26 cellular contexts compared by ENCODE assay signal in the genomic region with DNA sequence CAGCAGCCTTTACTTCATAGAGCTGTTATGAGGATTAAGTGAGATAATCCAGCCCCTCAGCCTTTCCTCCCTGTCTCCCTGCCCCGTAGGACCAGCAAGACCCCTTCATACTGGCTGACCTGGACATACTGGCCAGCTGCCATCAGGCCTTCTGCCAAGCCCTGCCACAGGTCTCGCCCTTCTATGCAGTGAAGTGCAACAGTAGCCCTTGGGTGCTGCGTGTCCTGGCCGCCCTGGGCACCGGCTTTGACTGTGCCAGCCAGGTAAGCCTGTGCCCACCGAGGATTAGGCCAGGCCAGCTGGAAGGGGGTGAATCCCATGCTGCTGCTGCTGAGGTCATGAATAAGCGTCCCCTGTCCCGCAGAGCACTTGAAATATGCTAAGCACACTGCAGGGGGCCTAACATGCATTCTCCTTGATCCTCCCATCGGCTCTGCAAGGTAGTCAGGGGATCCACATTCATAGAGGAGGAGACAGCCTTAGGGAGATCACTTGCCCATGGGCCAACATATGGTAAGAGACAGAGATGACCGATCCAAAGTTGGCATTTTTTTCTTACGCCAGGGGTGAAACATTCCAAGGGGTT.
DNase-seq lines count a peak whose midpoint lies in the region; ATAC-seq lines count a peak whose summit lies in the region.
"Had no signal": no experiment of that assay in that cellular context is flagged by ENCODE, and none has a peak within 500 bp of the region (broad histone marks: within the 10 kb centered on the region; RNA-seq: fewer than 3 reads in every experiment).

No MANE protein-coding gene starts in this region.

- peaks cover 3% of the 10 kb centered on the region for H3K27me3 Mint-ChIP-seq in activated naive CD4-positive, alpha-beta T cell treated with anti-CD3 and anti-CD28 coated beads, Interleukin-2, amount 50 U/mL, for 24 hours
- peaks cover 62% of the 10 kb centered on the region for H3K27me3 Mint-ChIP-seq in activated naive CD4-positive, alpha-beta T cell treated with anti-CD3 and anti-CD28 coated beads, Interleukin-2, amount 10 ng/mL, durations not matched to agents 7 days and 5 days
- H3K27me3 Mint-ChIP-seq in activated T-helper 17 cell treated with anti-CD3 and anti-CD28 coated beads, Interleukin-2, amount 50 U/mL, for 72 hours = peaks cover 13% of the 10 kb centered on the region

- no peaks in the 10 kb centered on the region for H3K9me3 Mint-ChIP-seq in activated naive CD4-positive, alpha-beta T cell treated with anti-CD3 and anti-CD28 coated beads, Interleukin-2, amount 50 U/mL, for 24 hours
- no peaks in the 10 kb centered on the region for H3K9me3 Mint-ChIP-seq in activated naive CD4-positive, alpha-beta T cell treated with anti-CD3 and anti-CD28 coated beads, Interleukin-2, amount 10 ng/mL, durations not matched to agents 7 days and 5 days
- H3K9me3 Mint-ChIP-seq in activated T-helper 17 cell treated with anti-CD3 and anti-CD28 coated beads, Interleukin-2, amount 50 U/mL, for 72 hours = no peaks in the 10 kb centered on the region
- H3K9me3 Mint-ChIP-seq: CD8-positive, alpha-beta T cell; dendritic cell treated with granulocyte-macrophage colony-stimulating factor and Interleukin-4, amounts not matched to agents 40 ng/mL and 50 ng/mL, for 4 days; immature natural killer cell; T-cell had no signal

- peaks cover 14% of the 10 kb centered on the region for H3K4me1 Mint-ChIP-seq in activated naive CD4-positive, alpha-beta T cell treated with anti-CD3 and anti-CD28 coated beads, Interleukin-2, amount 50 U/mL, for 24 hours
- peaks cover 15% of the 10 kb centered on the region for H3K4me1 Mint-ChIP-seq in activated naive CD4-positive, alpha-beta T cell treated with anti-CD3 and anti-CD28 coated beads, Interleukin-2, amount 10 ng/mL, durations not matched to agents 7 days and 5 days
- peaks cover 8% of the 10 kb centered on the region for H3K4me1 Mint-ChIP-seq in activated T-helper 17 cell treated with anti-CD3 and anti-CD28 coated beads, Interleukin-2, amount 50 U/mL, for 72 hours

- H3K36me3 Mint-ChIP-seq in activated naive CD4-positive, alpha-beta T cell treated with anti-CD3 and anti-CD28 coated beads, Interleukin-2, amount 50 U/mL, for 24 hours = no peaks in the 10 kb centered on the region
- H3K36me3 Mint-ChIP-seq in activated naive CD4-positive, alpha-beta T cell treated with anti-CD3 and anti-CD28 coated beads, Interleukin-2, amount 10 ng/mL, durations not matched to agents 7 days and 5 days = no peaks in the 10 kb centered on the region
- no peaks in the 10 kb centered on the region for H3K36me3 Mint-ChIP-seq in activated T-helper 17 cell treated with anti-CD3 and anti-CD28 coated beads, Interleukin-2, amount 50 U/mL, for 72 hours (ENCODE audit: low read depth)
- H3K36me3 Mint-ChIP-seq: CD8-positive, alpha-beta T cell; immature natural killer cell; T-cell had no signal

- no peak for DNase-seq in activated naive CD4-positive, alpha-beta T cell treated with anti-CD3 and anti-CD28 coated beads, Interleukin-2, amount 10 ng/mL, durations not matched to agents 7 days and 5 days
- DNase-seq in iPS-NIHi7 (ENCODE audit: extremely low spot score) (peak; percentile 77), left colon (no peak), left ventricle myocardium superior (no peak)
- DNase-seq: activated naive CD4-positive, alpha-beta T cell treated with Interleukin-2 at 50 U/mL for 16 hours; adrenal gland; AML-193; central memory CD4-positive, alpha-beta T cell; foreskin fibroblast; immature natural killer cell; NCI-H1092; NCI-H1694; NCI-H2171; PC-3; right cardiac atrium; stimulated activated CD4-positive, alpha-beta T cell treated with anti-CD3 and anti-CD28 coated beads, Interleukin-1b, Interleukin-23, amount 100 ng/mL, for 48 hours; stimulated activated naive CD4-positive, alpha-beta T cell treated with Interleukin-2 at 50 U/mL for 16 hours; T-cell had no signal

- no peak overlapping the region for H3K4me3 Mint-ChIP-seq in activated naive CD4-positive, alpha-beta T cell treated with anti-CD3 and anti-CD28 coated beads, Interleukin-2, amount 50 U/mL, for 24 hours
- no peak overlapping the region for H3K4me3 Mint-ChIP-seq in activated naive CD4-positive, alpha-beta T cell treated with anti-CD3 and anti-CD28 coated beads, Interleukin-2, amount 10 ng/mL, durations not matched to agents 7 days and 5 days
- H3K4me3 Mint-ChIP-seq in activated T-helper 17 cell treated with anti-CD3 and anti-CD28 coated beads, Interleukin-2, amount 50 U/mL, for 72 hours = no peak overlapping the region
- H3K4me3 Mint-ChIP-seq: CD8-positive, alpha-beta T cell; dendritic cell treated with granulocyte-macrophage colony-stimulating factor and Interleukin-4, amounts not matched to agents 40 ng/mL and 50 ng/mL, for 4 days; immature natural killer cell; T-cell had no signal

- intact Hi-C loops in left colon (cut with DNase I, micrococcal nuclease) (no loop called here), left ventricle myocardium superior (cut with micrococcal nuclease) (no loop called here)

- ATAC-seq in activated T-helper 17 cell treated with anti-CD3 and anti-CD28 coated beads, Interleukin-2, amount 50 U/mL, for 72 hours (replicated peaks) = no peak
- ATAC-seq in left colon (no peak), HG02973 (IDR thresholded peaks at IDR 0.05; ENCODE audit: unreplicated experiment) (no peak), HG02885 (IDR thresholded peaks at IDR 0.05; ENCODE audit: poor library complexity, unreplicated experiment) (no peak), left ventricle myocardium superior (no peak)
- ATAC-seq: A549; CD8-positive, alpha-beta T cell; left lobe of liver; PC-3; right cardiac atrium; T-cell had no signal

- CTCF ChIA-PET in activated naive CD4-positive, alpha-beta T cell treated with anti-CD3 and anti-CD28 coated beads, Interleukin-2, amount 10 ng/mL, durations not matched to agents 7 days and 5 days (lab: Charles Lee) = no interaction called here

- H3K27ac Mint-ChIP-seq in activated naive CD4-positive, alpha-beta T cell treated with anti-CD3 and anti-CD28 coated beads, Interleukin-2, amount 50 U/mL, for 24 hours = peak overlapping the region; percentile 60
- H3K27ac Mint-ChIP-seq in activated naive CD4-positive, alpha-beta T cell treated with anti-CD3 and anti-CD28 coated beads, Interleukin-2, amount 10 ng/mL, durations not matched to agents 7 days and 5 days = no peak overlapping the region
- peak overlapping the region; percentile 30 for H3K27ac Mint-ChIP-seq in activated T-helper 17 cell treated with anti-CD3 and anti-CD28 coated beads, Interleukin-2, amount 50 U/mL, for 72 hours
- H3K27ac Mint-ChIP-seq: CD8-positive, alpha-beta T cell; dendritic cell treated with granulocyte-macrophage colony-stimulating factor and Interleukin-4, amounts not matched to agents 40 ng/mL and 50 ng/mL, for 4 days; immature natural killer cell; T-cell had no signal
